ENCODE assay signal across 15 cellular contexts in the genomic region with DNA sequence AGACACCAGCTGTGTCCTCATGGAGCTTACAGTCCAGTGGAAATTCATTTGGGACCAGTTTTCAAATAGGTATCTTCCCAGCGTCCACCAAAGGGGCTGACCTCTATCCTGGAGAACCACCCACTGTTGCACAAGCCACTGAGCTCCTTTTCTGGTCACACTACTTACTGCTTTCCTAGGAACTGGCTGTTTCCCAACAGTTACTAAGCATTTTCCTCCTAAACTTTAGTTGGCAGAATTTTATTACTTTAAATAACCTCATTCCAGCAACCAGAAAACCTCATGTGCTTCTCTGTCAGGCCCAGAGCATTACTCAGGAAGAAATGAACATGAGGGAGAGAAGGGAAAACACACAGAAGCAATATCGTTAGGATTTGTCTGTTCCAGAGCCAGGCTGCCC.
"Had no signal": no experiment of that assay in that cellular context is flagged by ENCODE, and none has a peak within 500 bp of the region (broad histone marks: within the 10 kb centered on the region; RNA-seq: fewer than 3 reads in every experiment).

No MANE protein-coding gene starts in this region.

- H3K27ac ChIP-seq: psoas muscle, skin epidermis, upper lobe of left lung had no signal

- H3K4me1 Mint-ChIP-seq: natural killer cell, T-helper 17 cell had no signal

- H3K36me3 Mint-ChIP-seq: natural killer cell had no signal

- H3K27me3 ChIP-seq: upper lobe of left lung had no signal

- H3K4me1 ChIP-seq: psoas muscle, upper lobe of left lung had no signal

- H3K4me3 ChIP-seq: mucosa of descending colon, psoas muscle, skin epidermis, upper lobe of left lung had no signal

- H3K9me3 ChIP-seq: mucosa of descending colon, psoas muscle, upper lobe of left lung had no signal

- H3K27ac Mint-ChIP-seq: activated T-helper 1 cell treated with anti-CD3 and anti-CD28 coated beads, Interleukin-12 subunit alpha, Interleukin-12 subunit beta, Interleukin-2, Interleukin-4 antibody, amounts not matched to agents 30 ng/mL and 10 ng/mL and 1 ng/mL, durations not matched to agents 14 hours and 24 hours and 36 hours; natural killer cell; T-helper 17 cell had no signal

- ATAC-seq: mucosa of descending colon, natural killer cell, T-helper 17 cell had no signal

- DNase-seq: activated CD4-positive, alpha-beta T cell treated with anti-CD3 and anti-CD28 coated beads for 48 hours; activated naive CD4-positive, alpha-beta T cell; caudate nucleus; cortex of kidney; effector CD8-positive, alpha-beta T cell; left cardiac atrium; natural killer cell; stimulated activated CD4-positive, alpha-beta T cell treated with anti-CD3 and anti-CD28 coated beads, Interleukin-4, amount 100 ng/mL, for 4 hours; T-helper 17 cell; upper lobe of left lung had no signal

- H3K4me3 Mint-ChIP-seq: activated T-helper 1 cell treated with anti-CD3 and anti-CD28 coated beads, Interleukin-12 subunit alpha, Interleukin-12 subunit beta, Interleukin-2, Interleukin-4 antibody, amounts not matched to agents 30 ng/mL and 10 ng/mL and 1 ng/mL, durations not matched to agents 14 hours and 24 hours and 36 hours; natural killer cell; T-helper 17 cell; WTC11 had no signal

- H3K9me3 Mint-ChIP-seq: activated T-helper 1 cell treated with anti-CD3 and anti-CD28 coated beads, Interleukin-12 subunit alpha, Interleukin-12 subunit beta, Interleukin-2, Interleukin-4 antibody, amounts not matched to agents 30 ng/mL and 10 ng/mL and 1 ng/mL, durations not matched to agents 14 hours and 24 hours and 36 hours had no signal

- H3K36me3 ChIP-seq: upper lobe of left lung had no signal
